ENCODE assay signal across 2 cellular contexts in genomic region chr10:20059084-20059835, GRCh38.
TF ChIP-seq lines count a peak whose summit lies in the region.

No MANE protein-coding gene starts in this region.

TF ChIP-seq in liver, 16 proteins besides CTCF, POLR2A, EP300 and RAD21 (continued from another document):
- TF ChIP-seq HNF4A (conservative IDR thresholded peaks at IDR 0.05) = peak; percentile 72 to 84
- TF ChIP-seq GABPA (IDR thresholded peaks at IDR 0.05 in 1 of 2, conservative IDR thresholded peaks at IDR 0.05 in 1 of 2) = no peak
- peak; percentile 70 for TF ChIP-seq YY1 (IDR thresholded peaks at IDR 0.05)
- no peak for TF ChIP-seq EGR1 (IDR thresholded peaks at IDR 0.05; ENCODE audit: low read depth in 2 of 2)
- no peak for TF ChIP-seq REST (IDR thresholded peaks at IDR 0.05)
- peak; percentile 81 for TF ChIP-seq SP1 (IDR thresholded peaks at IDR 0.05)
- no peak for TF ChIP-seq ATF3 (IDR thresholded peaks at IDR 0.05)
- TF ChIP-seq HNF4G (IDR thresholded peaks at IDR 0.05) = peak; percentile 51
- TF ChIP-seq RXRA (IDR thresholded peaks at IDR 0.05) = peak; percentile 29 to 49
- no peak for TF ChIP-seq TAF1 (conservative IDR thresholded peaks at IDR 0.05)
- TF ChIP-seq NR2F2 (IDR thresholded peaks at IDR 0.05) = no peak
- TF ChIP-seq FOXA1 (IDR thresholded peaks at IDR 0.05) = no peak

TF ChIP-seq in HepG2, 621 proteins besides CTCF, POLR2A, EP300 and RAD21 (continued from another document):
- TF ChIP-seq E2F2 (CRISPR knock-in tag; IDR thresholded peaks at IDR 0.05; ENCODE audit: borderline replicate concordance) = no peak
- no peak for TF ChIP-seq NFIB (CRISPR knock-in tag; IDR thresholded peaks at IDR 0.05; ENCODE audit: borderline replicate concordance)
- TF ChIP-seq ARNT (IDR thresholded peaks at IDR 0.05) = no peak
- no peak for TF ChIP-seq ZNF672 (CRISPR knock-in tag; IDR thresholded peaks at IDR 0.05)
- no peak for TF ChIP-seq DNMT3B (CRISPR knock-in tag; conservative IDR thresholded peaks at IDR 0.05)
- no peak for TF ChIP-seq ZNF83 (CRISPR knock-in tag; IDR thresholded peaks at IDR 0.05; ENCODE audit: borderline replicate concordance)
